1 cellular context compared by ENCODE assay signal in the genomic region with DNA sequence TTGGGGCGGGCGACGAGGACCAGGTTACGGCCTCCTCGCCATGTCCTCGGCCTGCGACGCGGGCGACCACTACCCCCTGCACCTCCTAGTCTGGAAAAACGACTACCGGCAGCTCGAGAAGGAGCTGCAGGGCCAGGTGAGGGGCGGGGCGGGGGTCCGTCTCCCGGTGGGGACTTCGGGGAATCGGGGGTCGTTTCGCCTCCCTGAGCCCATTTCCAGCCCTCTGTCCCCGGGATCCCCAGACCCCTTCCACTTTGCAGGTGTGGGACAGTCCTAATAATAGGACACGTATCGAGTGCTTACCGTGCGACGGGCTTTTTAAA.
TF ChIP-seq lines count a peak whose summit lies in the region.

No MANE protein-coding gene starts in this region.

TF ChIP-seq in K562, 482 proteins besides CTCF, POLR2A, EP300 and RAD21:
- TF ChIP-seq RBFOX2 (IDR thresholded peaks at IDR 0.05; ENCODE audit: low read depth, low read length), result peak; percentile 63; the same call in 1 of the 2 replicates
- TF ChIP-seq ZNF282 (CRISPR knock-in tag; IDR thresholded peaks at IDR 0.05), result no peak
- TF ChIP-seq CBFB (CRISPR knock-in tag; IDR thresholded peaks at IDR 0.05), result 0 out of 2 replicates have a peak, but pooled peaks have one; percentile 35
- no peak for TF ChIP-seq SMARCC2 (IDR thresholded peaks at IDR 0.05; ENCODE audit: low read depth)
- no peak for TF ChIP-seq FOXJ2 (tag; IDR thresholded peaks at IDR 0.05)
- TF ChIP-seq XRCC3 (IDR thresholded peaks at IDR 0.05), result no peak
- TF ChIP-seq E2F6 (IDR thresholded peaks at IDR 0.05; ENCODE audit: borderline replicate concordance in 1 of 2, extremely low read depth in 1 of 2, insufficient read depth in 1 of 2, insufficient read length in 1 of 2, low read depth in 1 of 2, low read length in 1 of 2, poor library complexity in 1 of 2, severe bottlenecking in 1 of 2), result peak in 1 of 2 experiments; percentile 4
- no peak for TF ChIP-seq CHD1 (IDR thresholded peaks at IDR 0.05; ENCODE audit: low read length)
- TF ChIP-seq ZNF668 (CRISPR knock-in tag; IDR thresholded peaks at IDR 0.05), result no peak
- TF ChIP-seq, protein P1, sequence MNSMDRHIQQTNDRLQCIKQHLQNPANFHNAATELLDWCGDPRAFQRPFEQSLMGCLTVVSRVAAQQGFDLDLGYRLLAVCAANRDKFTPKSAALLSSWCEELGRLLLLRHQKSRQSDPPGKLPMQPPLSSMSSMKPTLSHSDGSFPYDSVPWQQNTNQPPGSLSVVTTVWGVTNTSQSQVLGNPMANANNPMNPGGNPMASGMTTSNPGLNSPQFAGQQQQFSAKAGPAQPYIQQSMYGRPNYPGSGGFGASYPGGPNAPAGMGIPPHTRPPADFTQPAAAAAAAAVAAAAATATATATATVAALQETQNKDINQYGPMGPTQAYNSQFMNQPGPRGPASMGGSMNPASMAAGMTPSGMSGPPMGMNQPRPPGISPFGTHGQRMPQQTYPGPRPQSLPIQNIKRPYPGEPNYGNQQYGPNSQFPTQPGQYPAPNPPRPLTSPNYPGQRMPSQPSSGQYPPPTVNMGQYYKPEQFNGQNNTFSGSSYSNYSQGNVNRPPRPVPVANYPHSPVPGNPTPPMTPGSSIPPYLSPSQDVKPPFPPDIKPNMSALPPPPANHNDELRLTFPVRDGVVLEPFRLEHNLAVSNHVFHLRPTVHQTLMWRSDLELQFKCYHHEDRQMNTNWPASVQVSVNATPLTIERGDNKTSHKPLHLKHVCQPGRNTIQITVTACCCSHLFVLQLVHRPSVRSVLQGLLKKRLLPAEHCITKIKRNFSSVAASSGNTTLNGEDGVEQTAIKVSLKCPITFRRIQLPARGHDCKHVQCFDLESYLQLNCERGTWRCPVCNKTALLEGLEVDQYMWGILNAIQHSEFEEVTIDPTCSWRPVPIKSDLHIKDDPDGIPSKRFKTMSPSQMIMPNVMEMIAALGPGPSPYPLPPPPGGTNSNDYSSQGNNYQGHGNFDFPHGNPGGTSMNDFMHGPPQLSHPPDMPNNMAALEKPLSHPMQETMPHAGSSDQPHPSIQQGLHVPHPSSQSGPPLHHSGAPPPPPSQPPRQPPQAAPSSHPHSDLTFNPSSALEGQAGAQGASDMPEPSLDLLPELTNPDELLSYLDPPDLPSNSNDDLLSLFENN (IDR thresholded peaks at IDR 0.05; ENCODE audit: low read depth in 2 of 2, low read length in 2 of 2), result no peak
- no peak for TF ChIP-seq CCAR2 (IDR thresholded peaks at IDR 0.05; ENCODE audit: low read depth, low read length)
- 0 out of 2 replicates have a peak, but pooled peaks have one; percentile 52 for TF ChIP-seq KAT7 (CRISPR knock-in tag; IDR thresholded peaks at IDR 0.05; ENCODE audit: borderline replicate concordance)
- TF ChIP-seq ZBTB7A (IDR thresholded peaks at IDR 0.05; ENCODE audit: borderline replicate concordance, control insufficient read depth, low read depth, low read length), result 0 out of 2 replicates have a peak, but pooled peaks have one; percentile 11
- TF ChIP-seq NFYB (IDR thresholded peaks at IDR 0.05; ENCODE audit: extremely low read depth, insufficient read length), result no peak
- no peak for TF ChIP-seq ZFP91 (CRISPR knock-in tag; IDR thresholded peaks at IDR 0.05)
- no peak for TF ChIP-seq BRCA1 (IDR thresholded peaks at IDR 0.05)
- TF ChIP-seq BRCA1 (CRISPR knock-in tag; IDR thresholded peaks at IDR 0.05), result no peak
- no peak for TF ChIP-seq MAFG (tag; conservative IDR thresholded peaks at IDR 0.05)
- no peak for TF ChIP-seq ZFP1 (CRISPR knock-in tag; IDR thresholded peaks at IDR 0.05)
- TF ChIP-seq ZNF12 (CRISPR knock-in tag; IDR thresholded peaks at IDR 0.05), result no peak
- TF ChIP-seq, protein P2, sequence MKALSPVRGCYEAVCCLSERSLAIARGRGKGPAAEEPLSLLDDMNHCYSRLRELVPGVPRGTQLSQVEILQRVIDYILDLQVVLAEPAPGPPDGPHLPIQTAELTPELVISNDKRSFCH (CRISPR knock-in tag; IDR thresholded peaks at IDR 0.05), result no peak
- TF ChIP-seq, protein P2 (tag; IDR thresholded peaks at IDR 0.05), result no peak
- peak; percentile 72 for TF ChIP-seq POLR2G (IDR thresholded peaks at IDR 0.05; ENCODE audit: low read depth, low read length)
- TF ChIP-seq ZZZ3 (IDR thresholded peaks at IDR 0.05), result no peak
- no peak for TF ChIP-seq ZNF551 (CRISPR knock-in tag; IDR thresholded peaks at IDR 0.05)
- no peak for TF ChIP-seq TEAD4 (IDR thresholded peaks at IDR 0.05; ENCODE audit: low read length)
- TF ChIP-seq TEAD4 (CRISPR knock-in tag; IDR thresholded peaks at IDR 0.05; ENCODE audit: borderline replicate concordance), result no peak
- TF ChIP-seq PCBP1 (IDR thresholded peaks at IDR 0.05; ENCODE audit: low read depth, low read length, poor library complexity, severe bottlenecking), result no peak
- TF ChIP-seq HDAC8 (tag; IDR thresholded peaks at IDR 0.05), result no peak
- TF ChIP-seq KDM5B (IDR thresholded peaks at IDR 0.05; ENCODE audit: insufficient replicate concordance, low read depth, low read length), result peak; percentile 16
- no peak for TF ChIP-seq ZBTB17 (CRISPR knock-in tag; IDR thresholded peaks at IDR 0.05)
- 0 out of 2 replicates have a peak, but pooled peaks have one; percentile 14 for TF ChIP-seq ARID4B (CRISPR knock-in tag; IDR thresholded peaks at IDR 0.05)
- TF ChIP-seq DIDO1 (tag; IDR thresholded peaks at IDR 0.05; ENCODE audit: low read depth), result no peak
